Comparison of ENCODE assay signal across 8 cellular contexts in the genomic region with DNA sequence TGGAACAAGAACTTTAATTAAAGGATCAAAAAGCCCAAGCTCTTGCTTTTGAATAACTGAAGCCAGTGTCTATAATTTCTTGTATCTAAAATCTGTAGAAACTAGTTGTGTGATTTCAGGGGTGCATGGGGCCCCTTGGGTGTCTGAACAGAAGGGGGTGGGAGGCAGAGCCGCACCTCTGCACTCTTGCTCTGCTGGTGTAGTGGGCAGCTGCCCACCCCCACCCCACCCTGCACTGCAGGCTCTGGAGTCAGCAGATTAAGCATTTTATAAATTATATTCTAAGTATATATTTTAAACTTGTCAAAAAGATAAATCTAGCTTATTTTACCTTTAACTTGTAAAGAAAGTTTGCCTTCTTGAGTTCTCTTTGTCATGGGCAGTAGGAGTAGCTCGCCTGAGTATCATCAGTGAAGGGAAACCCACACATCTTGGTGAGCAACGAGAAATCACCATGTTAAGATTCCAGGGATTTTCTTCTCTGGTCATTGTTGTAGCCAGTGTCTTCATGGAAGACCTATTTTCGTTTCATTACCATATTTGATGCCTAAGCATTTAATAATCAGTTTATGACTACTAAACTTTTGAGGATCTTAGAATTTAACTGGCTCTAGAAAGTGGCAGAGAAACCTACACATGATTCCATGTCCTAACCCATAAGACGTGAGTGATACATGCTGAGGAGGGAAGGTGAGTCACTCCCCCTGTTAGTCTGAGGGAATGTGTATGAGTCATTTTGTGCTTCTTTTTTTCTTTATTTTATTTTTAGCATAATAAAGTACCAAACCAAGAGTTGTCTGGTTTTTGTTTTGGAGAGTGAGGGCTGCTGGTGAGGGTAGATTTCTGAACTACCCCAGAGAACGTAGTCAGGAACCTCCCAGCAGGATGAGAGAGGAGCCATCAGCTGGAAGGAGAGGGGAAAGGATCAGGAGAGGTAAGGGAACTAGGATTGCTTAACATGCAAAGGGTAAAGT. TPM values are rescaled to one million over a fixed set of nuclear protein-coding genes. Genes with fewer than 3 reads are reported as not detected.
DNase-seq lines count a peak whose midpoint lies in the region; ATAC-seq, FAIRE-seq and TF ChIP-seq lines count a peak whose summit lies in the region.

No MANE protein-coding gene starts in this region.

- H3K27ac ChIP-seq in SU-DHL-6 (ENCODE audit: low read depth, low read length), result peak overlapping the region; percentile 63

- peak overlapping the region; percentile 29 for H3K9ac ChIP-seq in SU-DHL-6 (ENCODE audit: low read length)

- H3K9me2 ChIP-seq in SU-DHL-6 (replicated peaks; ENCODE audit: insufficient read depth, low read length), result no peaks in the 10 kb centered on the region

- peak overlapping the region; percentile 60 for H3K4me2 ChIP-seq in SU-DHL-6 (ENCODE audit: low read depth, low read length, poor library complexity, severe bottlenecking)

- no peak for TF ChIP-seq CTCF in SU-DHL-6 (IDR thresholded peaks at IDR 0.05; ENCODE audit: insufficient read depth, low read length, poor library complexity, severe bottlenecking)
- TF ChIP-seq CTCF in fibroblast of the aortic adventitia (IDR thresholded peaks at IDR 0.05; ENCODE audit: insufficient read depth, low read length), result no peak

- H2AFZ ChIP-seq in SU-DHL-6 (ENCODE audit: low read depth, low read length, severe bottlenecking), result peak overlapping the region; percentile 52

- DNase-seq in stimulated activated CD4-positive, alpha-beta T cell treated with anti-CD3 and anti-CD28 coated beads, Interleukin-15, amount 100 ng/mL, for 24 hours, result peak; percentile 51
- DNase-seq in stimulated activated CD4-positive, alpha-beta T cell treated with anti-CD3 and anti-CD28 coated beads, Interleukin-12 subunit alpha, Interleukin-12 subunit beta, amount 100 ng/mL, for 4 hours, result no peak
- peak; percentile 87 for DNase-seq in fibroblast of the aortic adventitia (ENCODE audit: low read depth)
- peak; percentile 60 for DNase-seq in urothelium cell line (ENCODE audit: low spot score)
- DNase-seq in NCI-H446 treated with DMSO at 0.1 percent for 48 hours (lab: John Stamatoyannopoulos, UW), result no peak
- no peak for DNase-seq in HUDEP-2 (lab: John Stamatoyannopoulos, UW; ENCODE audit: unreplicated experiment in 76 of 76)

- no peaks in the 10 kb centered on the region for H3K9me3 ChIP-seq in SU-DHL-6 (ENCODE audit: insufficient read depth, low read length)

- H4K20me1 ChIP-seq in SU-DHL-6 (ENCODE audit: low read depth, low read length), result no peaks in the 10 kb centered on the region

- H3K79me2 ChIP-seq in SU-DHL-6 (ENCODE audit: insufficient read depth, low read length), result no peaks in the 10 kb centered on the region

- no peaks in the 10 kb centered on the region for H3K27me3 ChIP-seq in SU-DHL-6 (ENCODE audit: low read length)

- peak overlapping the region; percentile 33 for H3K4me3 ChIP-seq in SU-DHL-6 (ENCODE audit: insufficient read depth, low read length, poor library complexity, severe bottlenecking)
- H3K4me3 ChIP-seq in fibroblast of the aortic adventitia (ENCODE audit: low read depth, low read length), result peak overlapping the region; percentile 6

- H3K36me3 ChIP-seq in SU-DHL-6 (ENCODE audit: low read length), result no peaks in the 10 kb centered on the region

- peaks cover 19% of the 10 kb centered on the region for H3F3A ChIP-seq in SU-DHL-6 (ENCODE audit: insufficient read depth)

- FAIRE-seq in urothelium cell line (lab: Jason Lieb, UNC), result no peak

- ATAC-seq in HG03064 (IDR thresholded peaks at IDR 0.05; ENCODE audit: low read depth, unreplicated experiment), result peak; percentile 50

RNA-seq across cellular contexts. Expression of a gene that starts 7.7 kb away (rescaled TPM):
- total RNA-seq in fibroblast of the aortic adventitia (ENCODE audit: low replicate concordance), result under 0.01 TPM in 1 of 2 replicates, not detected in the other

RNA-seq across cellular contexts. Expression of a gene that starts 35.7 kb away (rescaled TPM):
- 319 and 407 TPM in 2 replicates for total RNA-seq in fibroblast of the aortic adventitia (ENCODE audit: low replicate concordance)

Comparison
In these comparisons a context has a peak if more than half of its experiments do, and no peak if none do; other contexts are left out.
1. DNase-seq: peak in stimulated activated CD4-positive, alpha-beta T cell treated with anti-CD3 and anti-CD28 coated beads, Interleukin-15, amount 100 ng/mL, for 24 hours (single experiment), fibroblast of the aortic adventitia (single experiment) and urothelium cell line (single experiment); none in stimulated activated CD4-positive, alpha-beta T cell treated with anti-CD3 and anti-CD28 coated beads, Interleukin-12 subunit alpha, Interleukin-12 subunit beta, amount 100 ng/mL, for 4 hours (single experiment), NCI-H446 treated with DMSO at 0.1 percent for 48 hours (single experiment) and HUDEP-2 (0 of 76).